In the genomic region with DNA sequence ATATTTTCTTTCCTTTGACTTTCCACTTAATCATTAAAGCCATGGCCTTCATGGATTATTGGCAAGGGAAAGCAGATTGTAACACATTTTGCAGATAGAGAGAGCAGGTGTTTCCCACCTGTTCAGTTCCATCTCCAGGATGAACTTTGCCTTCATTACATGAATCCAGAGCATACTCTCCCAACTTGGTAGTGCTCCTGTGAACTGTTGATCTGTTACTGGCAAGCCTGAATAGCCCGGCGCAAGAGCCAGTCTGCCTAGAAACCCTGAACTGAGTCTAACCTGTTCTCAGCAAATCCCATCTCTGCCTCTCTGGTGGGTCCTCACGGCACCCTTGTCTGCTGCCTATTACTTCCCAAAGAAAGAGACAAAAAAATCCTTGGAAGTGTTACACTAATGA, we compare ENCODE assay signal across 22 cellular contexts.
DNase-seq lines count a peak whose midpoint lies in the region; ATAC-seq, FAIRE-seq and TF ChIP-seq lines count a peak whose summit lies in the region.
"Had no signal": no experiment of that assay in that cellular context is flagged by ENCODE, and none has a peak within 500 bp of the region (broad histone marks: within the 10 kb centered on the region; RNA-seq: fewer than 3 reads in every experiment).

No MANE protein-coding gene starts in this region.

- H3K27me3 Mint-ChIP-seq in endothelial cell (ENCODE audit: unreplicated experiment), result peaks cover 4% of the 10 kb centered on the region
- H3K27me3 Mint-ChIP-seq: CD4-positive, alpha-beta T cell; IgD-negative memory B cell had no signal

- H3K36me3 Mint-ChIP-seq in endothelial cell (ENCODE audit: low read depth, unreplicated experiment), result no peaks in the 10 kb centered on the region
- H3K36me3 Mint-ChIP-seq: IgD-negative memory B cell had no signal

- intact Hi-C loops in body of pancreas (cut with DNase I) (no loop called here), right lobe of liver (cut with DNase I) (no loop called here), lower lobe of right lung (cut with DNase I) (no loop called here)

- TF ChIP-seq CTCF in body of pancreas (IDR thresholded peaks at IDR 0.05), result no peak
- no peak for TF ChIP-seq CTCF in right lobe of liver (IDR thresholded peaks at IDR 0.05)
- no peak for TF ChIP-seq CTCF in lower lobe of right lung (IDR thresholded peaks at IDR 0.05)
- TF ChIP-seq CTCF in endothelial cell (IDR thresholded peaks at IDR 0.05; ENCODE audit: unreplicated experiment), result no peak

- peak overlapping the region; percentile 36 to 78 (median 67) for H3K27ac ChIP-seq in body of pancreas
- no peak overlapping the region for H3K27ac ChIP-seq in right lobe of liver
- H3K27ac ChIP-seq in small intestine (ENCODE audit: low read depth in 1 of 2, low read length in 1 of 2), result no peak overlapping the region
- no peak overlapping the region for H3K27ac ChIP-seq in lower lobe of right lung
- H3K27ac ChIP-seq: 22Rv1, A549, C4-2B had no signal

- peak; percentile 85 for ATAC-seq in body of pancreas
- peak; percentile 34 to 66 (median 44) for ATAC-seq in right lobe of liver
- no peak for ATAC-seq in lower lobe of right lung
- ATAC-seq: A549, GM23338, HCT116 had no signal

- H3K4me3 ChIP-seq in body of pancreas, result no peak overlapping the region
- H3K4me3 ChIP-seq in right lobe of liver, result no peak overlapping the region
- H3K4me3 ChIP-seq in small intestine (ENCODE audit: low read depth in 1 of 2, low read length in 2 of 2), result no peak overlapping the region
- no peak overlapping the region for H3K4me3 ChIP-seq in lower lobe of right lung
- H3K4me3 ChIP-seq: A549, GM23338 had no signal

- H3K9me3 Mint-ChIP-seq in endothelial cell (ENCODE audit: unreplicated experiment), result no peaks in the 10 kb centered on the region
- H3K9me3 Mint-ChIP-seq: CD4-positive, alpha-beta T cell; GM23338; HFFc6 had no signal

- H3K27me3 ChIP-seq in body of pancreas (no peaks in the 10 kb centered on the region), right lobe of liver (no peaks in the 10 kb centered on the region), small intestine (ENCODE audit: control insufficient read depth in 2 of 2, insufficient read depth in 2 of 2, low read length in 2 of 2) (no peaks in the 10 kb centered on the region), lower lobe of right lung (ENCODE audit: low read depth) (no peaks in the 10 kb centered on the region)

- FAIRE-seq in small intestine (lab: Jason Lieb, UNC), result no peak
- FAIRE-seq: A549, D721Med, H54, HTR-8/SVneo had no signal

- H3K4me1 ChIP-seq in body of pancreas (peaks cover 78% of the 10 kb centered on the region), right lobe of liver (no peaks in the 10 kb centered on the region), small intestine (ENCODE audit: control insufficient read depth in 2 of 2, insufficient read depth in 1 of 2, low read depth in 1 of 2, low read length in 1 of 2) (peaks cover 2 to 4% of the 10 kb centered on the region in 2 donors), lower lobe of right lung (no peaks in the 10 kb centered on the region)
- H3K4me1 ChIP-seq: A549, Caco-2 had no signal

- H3K4me1 Mint-ChIP-seq in endothelial cell (ENCODE audit: unreplicated experiment), result peaks cover 10% of the 10 kb centered on the region
- H3K4me1 Mint-ChIP-seq: GM23338, IgD-negative memory B cell had no signal

- WGBS in body of pancreas, 2 donors, result 28 to 55% methylated on average over 3 of the region's 3 CpGs
- WGBS in right lobe of liver (ENCODE audit: insufficient coverage, low coverage, low lambda C conversion rate, missing lambda C conversion rate), result 48% methylated on average over 3 of the region's 3 CpGs
- WGBS in small intestine, 3 donors, result 26 to 63% (median 56%) methylated on average over 3 of the region's 3 CpGs

- H3K36me3 ChIP-seq in body of pancreas (replicated peaks in 1 of 2; ENCODE audit: insufficient read depth in 1 of 2, low read depth in 2 of 2) (no peaks in the 10 kb centered on the region), right lobe of liver (no peaks in the 10 kb centered on the region), small intestine (ENCODE audit: control insufficient read depth in 2 of 2, insufficient read depth in 2 of 2, low read length in 2 of 2) (no peaks in the 10 kb centered on the region), lower lobe of right lung (no peaks in the 10 kb centered on the region)

- H3K27ac Mint-ChIP-seq in endothelial cell (ENCODE audit: unreplicated experiment), result no peak overlapping the region
- H3K27ac Mint-ChIP-seq: CD4-positive, alpha-beta T cell; GM23338; HFFc6; IgD-negative memory B cell had no signal

- DNase-seq in DMS53 (lab: John Stamatoyannopoulos, UW) (peak; percentile 13), DMS53 treated with DMSO at 0.1 percent for 48 hours (lab: John Stamatoyannopoulos, UW; ENCODE audit: unreplicated experiment) (no peak), body of pancreas (peak; percentile 29 to 79 (median 62)), right lobe of liver (no peak), small intestine (peak; percentile 75), lower lobe of right lung (no peak), endothelial cell (ENCODE audit: low spot score) (no peak)
- DNase-seq: AML-193; Caco-2; CD4-positive, alpha-beta T cell; DMS79 treated with DMSO at 0.1 percent for 48 hours; GF-D8; HFFc6 had no signal

- peak in 1 of 3 donors; percentile 7 for TF ChIP-seq POLR2A in body of pancreas (IDR thresholded peaks at IDR 0.05)
- TF ChIP-seq POLR2A in right lobe of liver (IDR thresholded peaks at IDR 0.05), result no peak

- H3K4me3 Mint-ChIP-seq in endothelial cell (ENCODE audit: unreplicated experiment), result no peak overlapping the region
- H3K4me3 Mint-ChIP-seq: CD4-positive, alpha-beta T cell; GM23338; HFFc6; IgD-negative memory B cell had no signal

- H3K9me3 ChIP-seq in body of pancreas (no peaks in the 10 kb centered on the region), right lobe of liver (no peaks in the 10 kb centered on the region), small intestine (ENCODE audit: control insufficient read depth, low read depth) (no peaks in the 10 kb centered on the region), lower lobe of right lung (no peaks in the 10 kb centered on the region)
- H3K9me3 ChIP-seq: A549, Caco-2 had no signal

Comparison
In these comparisons a context has a peak if more than half of its experiments do, and no peak if none do; other contexts are left out.
1. DNase-seq: peak in DMS53 (single experiment), body of pancreas (4 of 4) and small intestine (single experiment); none in DMS53 treated with DMSO at 0.1 percent for 48 hours (single experiment), right lobe of liver (0 of 3), lower lobe of right lung (single experiment) and endothelial cell (single experiment).
2. ATAC-seq: peak in body of pancreas (single experiment) and right lobe of liver (4 of 4); none in lower lobe of right lung (0 of 2).
3. H3K27ac ChIP-seq: peak in body of pancreas (4 of 4); none in right lobe of liver (0 of 3), small intestine (0 of 2) and lower lobe of right lung (single experiment).